Comparison of ENCODE assay signal across 8 cellular contexts in genomic region chr21:45073301-45074047, GRCh38. TPM values are rescaled to one million over a fixed set of nuclear protein-coding genes. Genes with fewer than 3 reads are reported as not detected.
DNase-seq lines count a peak whose midpoint lies in the region; ATAC-seq, FAIRE-seq and TF ChIP-seq lines count a peak whose summit lies in the region.

No MANE protein-coding gene starts in this region.

- in situ Hi-C loops in HepG2 (cut with HindIII; ENCODE audit: extremely low pct_ligation_motif_present, low pct_unique_long_range_greater_than_20kb): no loop called here
- in situ Hi-C loops in KBM-7 (cut with MboI; ENCODE audit: low pct_unique_long_range_greater_than_20kb, low sequenced_read_pairs): no loop called here

- no peaks in the 10 kb centered on the region for H3K9me3 ChIP-seq in HepG2 (ENCODE audit: low read length)
- H3K9me3 ChIP-seq in thymus (ENCODE audit: control insufficient read depth): no peaks in the 10 kb centered on the region

- peak overlapping the region; percentile 15 for H3K27ac ChIP-seq in HepG2 (ENCODE audit: extremely low read length, insufficient read depth, low read length)
- peak overlapping the region; percentile 25 for H3K27ac ChIP-seq in thymus (ENCODE audit: low read depth)

- H3K9ac ChIP-seq in HepG2 (ENCODE audit: insufficient read depth, low read depth, low read length): peak overlapping the region; percentile 33; the same call in 1 of the 2 replicates

- peaks cover 4% of the 10 kb centered on the region for H3K36me3 Mint-ChIP-seq in chondrocyte (ENCODE audit: low read depth)

- H3K36me3 ChIP-seq in HepG2 (replicated peaks in 1 of 2; ENCODE audit: control insufficient read depth in 1 of 2, insufficient read depth in 2 of 2, low read length in 2 of 2) (no peaks in the 10 kb centered on the region), thymus (ENCODE audit: control insufficient read depth, insufficient read depth) (peaks cover 3% of the 10 kb centered on the region)

- peak overlapping the region; percentile 82 for H3K27ac Mint-ChIP-seq in chondrocyte (ENCODE audit: unreplicated experiment)

- POLR2A ChIA-PET in HepG2 (lab: Yijun Ruan, JAX): interaction anchor here (1.0 to 2.3 kb wide), 8 partner anchors 9 to 94 kb away, joined by 3 to 29 read pairs (median 4); no protein-coding TSS in a partner anchor

- peak; percentile 27 for DNase-seq in GM19239 (ENCODE audit: insufficient read length, low spot score)
- DNase-seq in NCI-H69 (lab: John Stamatoyannopoulos, UW): peak; percentile 70
- DNase-seq in chondrocyte (ENCODE audit: low spot score): no peak
- peak; percentile 31 for DNase-seq in HepG2 (ENCODE audit: low spot score)
- no peak for DNase-seq in NCI-H1694 (lab: John Stamatoyannopoulos, UW)
- DNase-seq in KBM-7: no peak
- no peak for DNase-seq in stimulated activated CD4-positive, alpha-beta T cell treated with anti-CD3 and anti-CD28 coated beads, Interleukin-4, amount 100 ng/mL, for 24 hours

- H3K79me2 ChIP-seq in HepG2 (ENCODE audit: insufficient read depth, low read length): peaks cover 7% of the 10 kb centered on the region

- H2AFZ ChIP-seq in HepG2 (ENCODE audit: low read length): no peak overlapping the region

- peaks cover 4% of the 10 kb centered on the region; the same call in 1 of the 2 replicates for H4K20me1 ChIP-seq in HepG2 (ENCODE audit: insufficient read depth, low read length)

- H3K4me2 ChIP-seq in HepG2 (ENCODE audit: low read depth, low read length): peak overlapping the region; percentile 66

- H3K4me1 ChIP-seq in HepG2 (ENCODE audit: insufficient read depth, low read length) (peaks cover 25% of the 10 kb centered on the region), thymus (ENCODE audit: control insufficient read depth, insufficient read depth, low read length) (peaks cover 5% of the 10 kb centered on the region)

- TF ChIP-seq CTCF in chondrocyte (IDR thresholded peaks at IDR 0.05) (no peak), HepG2 (CRISPR knock-in tag; IDR thresholded peaks at IDR 0.05) (no peak)

- CTCF ChIA-PET in HepG2 (lab: Yijun Ruan, JAX; ENCODE audit: low intra/inter-chr PET ratio, low total read pairs): no interaction called here

- TF ChIP-seq RAD21 in HepG2 (CRISPR knock-in tag; IDR thresholded peaks at IDR 0.05): no peak

- peaks cover 31% of the 10 kb centered on the region for H3K4me1 Mint-ChIP-seq in chondrocyte (ENCODE audit: low read depth)

- H3K4me3 Mint-ChIP-seq in chondrocyte (ENCODE audit: unreplicated experiment): peak overlapping the region; percentile 76

- TF ChIP-seq EP300 in HepG2 (IDR thresholded peaks at IDR 0.05; ENCODE audit: low read depth in 2 of 2, low read length in 2 of 2) (no peak), HepG2 (CRISPR knock-in tag; IDR thresholded peaks at IDR 0.05; ENCODE audit: borderline replicate concordance) (no peak)

- intact Hi-C loops in HepG2 (cut with micrococcal nuclease; ENCODE audit: unreplicated experiment): loop anchor here (10.0 kb wide), 1 partner anchor 59 kb away; no protein-coding TSS in a partner anchor

- no peaks in the 10 kb centered on the region for H3K9me3 Mint-ChIP-seq in chondrocyte (ENCODE audit: low read depth)

- H3K27me3 ChIP-seq in HepG2 (ENCODE audit: control insufficient read depth in 1 of 2, insufficient read depth in 2 of 2, low read length in 2 of 2) (peaks cover 0 to 7% of the 10 kb centered on the region in 2 experiments; a peak in 1 of 5 replicates), thymus (ENCODE audit: control insufficient read depth, insufficient read depth) (peaks cover 21% of the 10 kb centered on the region)

- H3K4me3 ChIP-seq in HepG2 (replicated peaks in 1 of 3; ENCODE audit: insufficient read depth in 1 of 3, low read depth in 2 of 3, low read length in 3 of 3) (peak overlapping the region; percentile 49 to 94 (median 71); a peak in 4 of 6 replicates), thymus (ENCODE audit: low read length) (peak overlapping the region; percentile 94)

- ATAC-seq in HepG2: peak; percentile 69

- FAIRE-seq in GM19239 (lab: Jason Lieb, UNC): no peak
- FAIRE-seq in HepG2 (lab: Jason Lieb, UNC): no peak

- H3K27me3 Mint-ChIP-seq in chondrocyte (ENCODE audit: low read depth): no peaks in the 10 kb centered on the region

- 27% methylated on average over 18 of the region's 42 CpGs for WGBS in HepG2 (ENCODE audit: low lambda C conversion rate)
- 29% methylated on average over 42 of the region's 42 CpGs for WGBS in thymus

- BruUV-seq in HepG2 (replicated peaks; lab: Mats Ljungman, UMichigan): TSS peak; percentile 73

- TF ChIP-seq POLR2A in HepG2 (IDR thresholded peaks at IDR 0.05; ENCODE audit: insufficient read depth in 1 of 2, low read depth in 2 of 2, low read length in 2 of 2): peak in 1 of 2 experiments; percentile 77; a peak in 2 of 4 replicates

TF ChIP-seq in HepG2, 621 proteins besides CTCF, POLR2A, EP300 and RAD21 (continues in another document):
- peak; percentile 99 for TF ChIP-seq SNAPC2 (CRISPR knock-in tag; IDR thresholded peaks at IDR 0.05)
- no peak for TF ChIP-seq FOXO4 (CRISPR knock-in tag; conservative IDR thresholded peaks at IDR 0.05)
- no peak for TF ChIP-seq BATF2 (CRISPR knock-in tag; IDR thresholded peaks at IDR 0.05)
- no peak for TF ChIP-seq ZBTB42 (CRISPR knock-in tag; IDR thresholded peaks at IDR 0.05)
- no peak for TF ChIP-seq E2F2 (CRISPR knock-in tag; IDR thresholded peaks at IDR 0.05; ENCODE audit: borderline replicate concordance)
- TF ChIP-seq NR2C2 (CRISPR knock-in tag; IDR thresholded peaks at IDR 0.05; ENCODE audit: borderline replicate concordance): no peak
- TF ChIP-seq ZNF326 (CRISPR knock-in tag; IDR thresholded peaks at IDR 0.05; ENCODE audit: borderline replicate concordance): no peak
- peak; percentile 15; the same call in 1 of the 2 replicates for TF ChIP-seq ZFY (CRISPR knock-in tag; IDR thresholded peaks at IDR 0.05)
- no peak for TF ChIP-seq ZFP82 (CRISPR knock-in tag; IDR thresholded peaks at IDR 0.05; ENCODE audit: borderline replicate concordance)
- peak; percentile 58 for TF ChIP-seq POLR2G (IDR thresholded peaks at IDR 0.05; ENCODE audit: low read depth, low read length)
- no peak for TF ChIP-seq KDM6A (CRISPR knock-in tag; IDR thresholded peaks at IDR 0.05; ENCODE audit: low read depth)
- no peak for TF ChIP-seq CHD4 (IDR thresholded peaks at IDR 0.05; ENCODE audit: borderline replicate concordance, low read length)
- TF ChIP-seq TEAD3 (CRISPR knock-in tag; optimal IDR thresholded peaks at IDR 0.05; ENCODE audit: borderline replicate concordance): peak; percentile 2
- no peak for TF ChIP-seq RFX1 (IDR thresholded peaks at IDR 0.05)
- no peak for TF ChIP-seq ZNF20 (CRISPR knock-in tag; IDR thresholded peaks at IDR 0.05)
- no peak for TF ChIP-seq MZF1 (CRISPR knock-in tag; IDR thresholded peaks at IDR 0.05; ENCODE audit: borderline replicate concordance)

RNA-seq across cellular contexts. Expression of gene ADARB1, which starts 0.9 kb away (rescaled TPM):
- total RNA-seq in chondrocyte (53.8 to 92.8 TPM (median 89.5 TPM) in 3 replicates), HepG2 (2016; rRNA removed; fragmentation: Illumina TruSeq; extraction: Trizol) (9.2 and 10.0 TPM in 2 replicates)
- total RNA-seq in HepG2 (2016; cell fraction: cytosol; rRNA removed; fragmentation: Illumina TruSeq; extraction: Trizol; ENCODE audit: low read depth): 28.7 and 30.2 TPM in 2 replicates
- total RNA-seq in HepG2 (2016; cell fraction: insoluble cytoplasmic fraction; rRNA removed; fragmentation: Illumina TruSeq; extraction: Trizol): 7.9 and 11.7 TPM in 2 replicates
- 20.0 and 20.9 TPM in 2 replicates for total RNA-seq in HepG2 (2016; cell fraction: membrane; rRNA removed; fragmentation: Illumina TruSeq; extraction: Trizol)
- 8.5 and 10.4 TPM in 2 replicates for total RNA-seq in HepG2 (2016; cell fraction: nucleus; rRNA removed; fragmentation: Illumina TruSeq; extraction: Trizol)
- polyA plus RNA-seq in HepG2 (2011; rRNA removed) (6.6 and 7.1 TPM in 2 replicates), thymus (14.6 TPM)
- polyA plus RNA-seq in HepG2 (2011; cell fraction: cytosol; rRNA removed): 4.2 and 4.4 TPM in 2 replicates
- polyA plus RNA-seq in HepG2 (2011; cell fraction: nucleus; rRNA removed): 22.2 and 26.9 TPM in 2 replicates
- polyA plus RNA-seq in HepG2 (2012): 5.3 and 7.8 TPM in 2 replicates
- 5.5 and 7.0 TPM in 2 replicates for polyA plus RNA-seq in HepG2 (2016; cell fraction: cytosol; fragmentation: Illumina TruSeq; extraction: Trizol; ENCODE audit: low read depth)
- 6.8 and 8.6 TPM in 2 replicates for polyA plus RNA-seq in HepG2 (2016; cell fraction: insoluble cytoplasmic fraction; fragmentation: Illumina TruSeq; extraction: Trizol; ENCODE audit: low read depth)
- 6.8 and 9.8 TPM in 2 replicates for polyA plus RNA-seq in HepG2 (2016; cell fraction: membrane; fragmentation: Illumina TruSeq; extraction: Trizol; ENCODE audit: low read depth)
- polyA plus RNA-seq in HepG2 (2016; cell fraction: nucleus; fragmentation: Illumina TruSeq; extraction: Trizol; ENCODE audit: insufficient read depth, low read depth): 23.5 and 27.1 TPM in 2 replicates
- 15.4 and 123 TPM in 2 replicates for polyA minus RNA-seq in HepG2 (2011; rRNA and poly(A)+ RNA removed; ENCODE audit: low replicate concordance)
- polyA minus RNA-seq in HepG2 (2011; cell fraction: cytosol; rRNA and poly(A)+ RNA removed): 7.9 and 8.5 TPM in 2 replicates
- 16.2 and 17.0 TPM in 2 replicates for polyA minus RNA-seq in HepG2 (2011; cell fraction: nucleus; rRNA and poly(A)+ RNA removed)

Comparison
In these comparisons a context has a peak if more than half of its experiments do, and no peak if none do; other contexts are left out.
1. DNase-seq: peak in GM19239 (single experiment), NCI-H69 (single experiment) and HepG2 (single experiment); none in chondrocyte (single experiment), NCI-H1694 (single experiment), KBM-7 (single experiment) and stimulated activated CD4-positive, alpha-beta T cell treated with anti-CD3 and anti-CD28 coated beads, Interleukin-4, amount 100 ng/mL, for 24 hours (single experiment).